Comparison of ENCODE assay signal across 23 cellular contexts in the genomic region with DNA sequence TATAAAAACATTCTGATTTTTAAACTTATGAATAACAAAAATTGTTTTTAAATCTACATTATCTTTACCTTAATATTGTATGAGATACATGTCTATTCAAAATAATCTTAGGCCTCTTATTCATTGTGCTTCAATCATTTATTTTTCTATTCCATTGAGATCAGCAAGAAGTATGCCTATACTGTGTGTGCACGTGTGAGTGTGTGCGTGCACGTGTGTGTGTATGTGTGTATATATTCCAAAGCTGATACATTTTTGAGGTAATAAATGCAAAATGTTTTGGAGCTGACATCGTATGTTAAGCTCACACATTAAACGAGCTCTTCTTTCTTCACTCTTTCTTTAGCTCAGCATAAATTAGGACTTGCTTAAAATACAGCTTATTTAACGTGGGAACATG.
DNase-seq lines count a peak whose midpoint lies in the region; ATAC-seq, FAIRE-seq and TF ChIP-seq lines count a peak whose summit lies in the region.
"Had no signal": no experiment of that assay in that cellular context is flagged by ENCODE, and none has a peak within 500 bp of the region (broad histone marks: within the 10 kb centered on the region; RNA-seq: fewer than 3 reads in every experiment).

No MANE protein-coding gene starts in this region.

- H3K79me2 ChIP-seq in ACC112 (ENCODE audit: control insufficient read depth, insufficient read depth, low read length, unreplicated experiment) (no peaks in the 10 kb centered on the region), OCI-LY7 (ENCODE audit: insufficient read depth, low read depth, low read length) (no peaks in the 10 kb centered on the region)

- H3K9me3 ChIP-seq in OCI-LY7 (ENCODE audit: low read length) (0 out of 2 replicates have a peak, but pooled peaks cover 4% of the 10 kb centered on the region), small intestine (ENCODE audit: control insufficient read depth, low read depth) (no peaks in the 10 kb centered on the region)
- H3K9me3 ChIP-seq: BE2C; BLaER1 treated with 17β-estradiol and CSF1 and Interleukin-3, amounts not matched to agents 10 nM and 100 nM had no signal

- intact Hi-C loops in OCI-LY7 (cut with micrococcal nuclease; ENCODE audit: unreplicated experiment): no loop called here

- ATAC-seq in HG02759 (IDR thresholded peaks at IDR 0.05; ENCODE audit: unreplicated experiment): no peak
- ATAC-seq: GM12878, GM23338, HCT116 had no signal

- CTCF ChIA-PET in OCI-LY7 (lab: Charles Lee; ENCODE audit: unreplicated experiment): no interaction called here

- no peak overlapping the region for H3K27ac Mint-ChIP-seq in glutamatergic neuron (ENCODE audit: unreplicated experiment)
- H3K27ac Mint-ChIP-seq: CD14-positive monocyte; CD4-positive, alpha-beta T cell; CD8-positive, alpha-beta memory T cell; GM23338; H9 had no signal

- H3K27me3 ChIP-seq in ACC112 (ENCODE audit: insufficient read depth, low read length) (no peaks in the 10 kb centered on the region), small intestine (ENCODE audit: control insufficient read depth in 2 of 2, insufficient read depth in 2 of 2, low read length in 2 of 2) (no peaks in the 10 kb centered on the region)
- H3K27me3 ChIP-seq: BE2C; BLaER1 treated with 17β-estradiol and CSF1 and Interleukin-3, amounts not matched to agents 10 nM and 100 nM had no signal

- no peak overlapping the region for H3K4me3 ChIP-seq in ACC112 (ENCODE audit: low read depth, low read length)
- no peak overlapping the region for H3K4me3 ChIP-seq in OCI-LY7 (ENCODE audit: low read depth, low read length, poor library complexity, severe bottlenecking)
- H3K4me3 ChIP-seq in small intestine (ENCODE audit: low read depth in 1 of 2, low read length in 2 of 2): no peak overlapping the region
- H3K4me3 ChIP-seq: BLaER1 treated with 17β-estradiol and CSF1 and Interleukin-3, amounts not matched to agents 10 nM and 100 nM; GM12878; GM23338 had no signal

- H3K36me3 ChIP-seq in ACC112 (ENCODE audit: insufficient read depth, low read length): no peaks in the 10 kb centered on the region
- H3K36me3 ChIP-seq in OCI-LY7 (ENCODE audit: insufficient read depth, low read length): no peaks in the 10 kb centered on the region
- H3K36me3 ChIP-seq in small intestine (ENCODE audit: control insufficient read depth in 2 of 2, insufficient read depth in 2 of 2, low read length in 2 of 2): no peaks in the 10 kb centered on the region
- H3K36me3 ChIP-seq: BE2C; BLaER1 treated with 17β-estradiol and CSF1 and Interleukin-3, amounts not matched to agents 10 nM and 100 nM had no signal

- 69 to 70% (median 70%) methylated on average over 6 of the region's 6 CpGs for WGBS in small intestine, 3 donors

- POLR2A ChIA-PET in OCI-LY7 (lab: Charles Lee): interaction anchor here (0.7 kb wide), 1 partner anchor 129 kb away, joined by 3 read pairs; no protein-coding TSS in a partner anchor

- no peaks in the 10 kb centered on the region for H3K27me3 Mint-ChIP-seq in glutamatergic neuron (ENCODE audit: unreplicated experiment)
- H3K27me3 Mint-ChIP-seq: CD4-positive, alpha-beta T cell; CD8-positive, alpha-beta memory T cell had no signal

- peaks cover 15% of the 10 kb centered on the region for H3K4me1 ChIP-seq in ACC112 (ENCODE audit: control insufficient read depth, insufficient read depth, low read length, unreplicated experiment)
- H3K4me1 ChIP-seq in OCI-LY7 (ENCODE audit: insufficient read depth, low read length, poor library complexity, severe bottlenecking): no peaks in the 10 kb centered on the region
- H3K4me1 ChIP-seq in small intestine (ENCODE audit: control insufficient read depth in 2 of 2, insufficient read depth in 1 of 2, low read depth in 1 of 2, low read length in 1 of 2): no peaks in the 10 kb centered on the region
- H3K4me1 ChIP-seq: BE2C; BLaER1 treated with 17β-estradiol and CSF1 and Interleukin-3, amounts not matched to agents 10 nM and 100 nM had no signal

- FAIRE-seq in small intestine (lab: Jason Lieb, UNC): peak; percentile 41
- FAIRE-seq: D721Med, GM12878, GM19239 had no signal

- DNase-seq in OCI-LY7 (ENCODE audit: low spot score) (no peak), small intestine (no peak), NCI-H748 treated with DMSO at 0.1 percent for 48 hours (lab: John Stamatoyannopoulos, UW) (no peak), glutamatergic neuron (no peak)
- DNase-seq: ACHN; AML-193; BE2C; CD4-positive, alpha-beta T cell; CD8-positive, alpha-beta memory T cell; DMS 273 treated with DMSO at 0.1 percent for 48 hours; DMS79; EL; GDM1; H9 had no signal

- H2AFZ ChIP-seq in ACC112 (ENCODE audit: low read length, unreplicated experiment) (peak overlapping the region; percentile 82), OCI-LY7 (ENCODE audit: low read length) (peak overlapping the region; percentile 55)
- H2AFZ ChIP-seq: GM23338 had no signal

- BruUV-seq in OCI-LY7 (replicated peaks; lab: Mats Ljungman, UMichigan): no TSS peak

- no peak overlapping the region for H3K4me2 ChIP-seq in OCI-LY7 (ENCODE audit: low read length)
- H3K4me2 ChIP-seq: BLaER1 treated with 17β-estradiol and CSF1 and Interleukin-3, amounts not matched to agents 10 nM and 100 nM; GM23338 had no signal

- H3K4me1 Mint-ChIP-seq in glutamatergic neuron (ENCODE audit: low read depth, unreplicated experiment): no peaks in the 10 kb centered on the region
- H3K4me1 Mint-ChIP-seq: CD14-positive monocyte; CD8-positive, alpha-beta memory T cell; GM23338; H9 had no signal

- H3K9me2 ChIP-seq in OCI-LY7 (ENCODE audit: insufficient read depth, low read length): no peaks in the 10 kb centered on the region

- H3K27ac ChIP-seq in ACC112 (ENCODE audit: low read depth, low read length) (no peak overlapping the region), OCI-LY7 (ENCODE audit: low read depth, low read length, poor library complexity, severe bottlenecking) (no peak overlapping the region), small intestine (ENCODE audit: low read depth in 1 of 2, low read length in 1 of 2) (no peak overlapping the region)
- H3K27ac ChIP-seq: BLaER1 treated with 17β-estradiol and CSF1 and Interleukin-3, amounts not matched to agents 10 nM and 100 nM had no signal

- no peaks in the 10 kb centered on the region for H3K36me3 Mint-ChIP-seq in glutamatergic neuron (ENCODE audit: unreplicated experiment)
- H3K36me3 Mint-ChIP-seq: CD14-positive monocyte; CD8-positive, alpha-beta memory T cell had no signal

- no peak overlapping the region for H3K4me3 Mint-ChIP-seq in glutamatergic neuron (ENCODE audit: unreplicated experiment)
- H3K4me3 Mint-ChIP-seq: CD14-positive monocyte; CD4-positive, alpha-beta T cell; CD8-positive, alpha-beta memory T cell; GM23338; H9 had no signal

- H4K20me1 ChIP-seq in OCI-LY7 (ENCODE audit: insufficient read depth, low read length): no peaks in the 10 kb centered on the region
- H4K20me1 ChIP-seq: BLaER1 treated with 17β-estradiol and CSF1 and Interleukin-3, amounts not matched to agents 10 nM and 100 nM had no signal

- TF ChIP-seq CTCF in OCI-LY7 (conservative IDR thresholded peaks at IDR 0.05; ENCODE audit: low read length): no peak
- TF ChIP-seq CTCF in glutamatergic neuron (IDR thresholded peaks at IDR 0.05; ENCODE audit: partially characterized antibody, unreplicated experiment): no peak

- H3K9me3 Mint-ChIP-seq in glutamatergic neuron (ENCODE audit: unreplicated experiment): no peaks in the 10 kb centered on the region
- H3K9me3 Mint-ChIP-seq: CD4-positive, alpha-beta T cell; GM23338; H9 had no signal
